In genomic region chr7:47751068-47751467, GRCh38 we compare ENCODE assay signal across 1 cellular context.
TF ChIP-seq lines count a peak whose summit lies in the region.

No MANE protein-coding gene starts in this region.

TF ChIP-seq in HepG2, 621 proteins besides CTCF, POLR2A, EP300 and RAD21 (continued from another document):
- no peak for TF ChIP-seq ZNF142 (CRISPR knock-in tag; IDR thresholded peaks at IDR 0.05)
- no peak for TF ChIP-seq SMYD3 (CRISPR knock-in tag; IDR thresholded peaks at IDR 0.05)
- TF ChIP-seq TFDP1 (CRISPR knock-in tag; IDR thresholded peaks at IDR 0.05; ENCODE audit: borderline replicate concordance), result no peak
